Comparison of ENCODE assay signal across 9 cellular contexts in genomic region chr4:2746891-2747695, GRCh38. TPM values are rescaled to one million over a fixed set of nuclear protein-coding genes. Genes with fewer than 3 reads are reported as not detected.
DNase-seq lines count a peak whose midpoint lies in the region; ATAC-seq and TF ChIP-seq lines count a peak whose summit lies in the region.
"Had no signal": no experiment of that assay in that cellular context is flagged by ENCODE, and none has a peak within 500 bp of the region (broad histone marks: within the 10 kb centered on the region; RNA-seq: fewer than 3 reads in every experiment).

No MANE protein-coding gene starts in this region.

- H3K36me3 Mint-ChIP-seq in CD14-positive monocyte, result peaks cover 60 to 83% of the 10 kb centered on the region in 2 donors
- peaks cover 43% of the 10 kb centered on the region for H3K36me3 Mint-ChIP-seq in activated naive CD8-positive, alpha-beta T cell treated with anti-CD3 and anti-CD28 coated beads, Interleukin-2, amount 50 U/mL, for 24 hours (ENCODE audit: low read depth)

- H3K4me3 ChIP-seq in HEK293 (ENCODE audit: low read depth, low read length) (no peak overlapping the region), muscle layer of duodenum (ENCODE audit: low read depth in 1 of 2, low read length in 2 of 2) (no peak overlapping the region)

- H3K27ac ChIP-seq in HEK293 (ENCODE audit: extremely low read depth, low read depth, low read length), result no peak overlapping the region
- peak overlapping the region; percentile 20 for H3K27ac ChIP-seq in muscle layer of duodenum (ENCODE audit: low read length)

- peaks cover 9% of the 10 kb centered on the region for H3K4me1 Mint-ChIP-seq in CD14-positive monocyte
- H3K4me1 Mint-ChIP-seq in activated naive CD8-positive, alpha-beta T cell treated with anti-CD3 and anti-CD28 coated beads, Interleukin-2, amount 50 U/mL, for 24 hours, result peaks cover 61% of the 10 kb centered on the region
- H3K4me1 Mint-ChIP-seq: H9 had no signal

- peaks cover 0 to 58% of the 10 kb centered on the region in 2 experiments; a peak in 2 of 3 replicates for H3K36me3 ChIP-seq in HEK293 (ENCODE audit: control insufficient read depth in 2 of 2, insufficient read depth in 1 of 2, low read length in 2 of 2)
- peaks cover 44 to 57% of the 10 kb centered on the region in 2 donors for H3K36me3 ChIP-seq in muscle layer of duodenum (ENCODE audit: control insufficient read depth in 1 of 2, insufficient read depth in 2 of 2, low read length in 2 of 2)

- no peaks in the 10 kb centered on the region for H3K27me3 ChIP-seq in muscle layer of duodenum (ENCODE audit: low read depth, low read length)

- no peak for DNase-seq in CD14-positive monocyte (ENCODE audit: low spot score)
- DNase-seq in activated naive CD8-positive, alpha-beta T cell treated with anti-CD3 and anti-CD28 coated beads, Interleukin-2, amount 50 U/mL, for 24 hours, result no peak
- no peak for DNase-seq in DMS79 treated with DMSO at 0.1 percent for 48 hours (lab: John Stamatoyannopoulos, UW)
- DNase-seq in NCI-H1092 treated with DMSO at 0.1 percent for 48 hours (lab: John Stamatoyannopoulos, UW), result no peak
- no peak for DNase-seq in NCI-H82 treated with DMSO at 0.1 percent for 48 hours (lab: John Stamatoyannopoulos, UW; ENCODE audit: unreplicated experiment)
- DNase-seq in HuH-7.5 (ENCODE audit: low spot score), result no peak
- DNase-seq: H9 had no signal

- ATAC-seq in activated naive CD8-positive, alpha-beta T cell treated with anti-CD3 and anti-CD28 coated beads, Interleukin-2, amount 50 U/mL, for 24 hours, result no peak

- CTCF ChIA-PET in HEK293 (lab: Yijun Ruan, JAX), result no interaction called here

- no peak overlapping the region for H3K4me3 Mint-ChIP-seq in CD14-positive monocyte
- peak overlapping the region; percentile 55 for H3K4me3 Mint-ChIP-seq in activated naive CD8-positive, alpha-beta T cell treated with anti-CD3 and anti-CD28 coated beads, Interleukin-2, amount 50 U/mL, for 24 hours
- H3K4me3 Mint-ChIP-seq: H9 had no signal

- peak overlapping the region; percentile 78 to 94 (median 91) for H3K27ac Mint-ChIP-seq in CD14-positive monocyte
- peak overlapping the region; percentile 90 for H3K27ac Mint-ChIP-seq in activated naive CD8-positive, alpha-beta T cell treated with anti-CD3 and anti-CD28 coated beads, Interleukin-2, amount 50 U/mL, for 24 hours

- H3K4me1 ChIP-seq in HEK293 (ENCODE audit: control insufficient read depth, insufficient read depth, low read length) (no peaks in the 10 kb centered on the region), muscle layer of duodenum (ENCODE audit: control insufficient read depth in 1 of 2, insufficient read depth in 2 of 2, low read length in 2 of 2) (peaks cover 7 to 10% of the 10 kb centered on the region in 2 donors)

- H3K9me3 ChIP-seq in HEK293 (ENCODE audit: control insufficient read depth, insufficient read depth, low read depth, low read length), result no peaks in the 10 kb centered on the region
- no peaks in the 10 kb centered on the region for H3K9me3 ChIP-seq in muscle layer of duodenum (ENCODE audit: control insufficient read depth in 1 of 2, low read length in 2 of 2)

- POLR2A ChIA-PET in HEK293 (lab: Yijun Ruan, JAX), result no interaction called here

- no peaks in the 10 kb centered on the region for H3K27me3 Mint-ChIP-seq in CD14-positive monocyte (ENCODE audit: low read depth in 3 of 3)
- H3K27me3 Mint-ChIP-seq in activated naive CD8-positive, alpha-beta T cell treated with anti-CD3 and anti-CD28 coated beads, Interleukin-2, amount 50 U/mL, for 24 hours, result no peaks in the 10 kb centered on the region

- no peaks in the 10 kb centered on the region for H3K9me3 Mint-ChIP-seq in CD14-positive monocyte
- no peaks in the 10 kb centered on the region for H3K9me3 Mint-ChIP-seq in activated naive CD8-positive, alpha-beta T cell treated with anti-CD3 and anti-CD28 coated beads, Interleukin-2, amount 50 U/mL, for 24 hours
- H3K9me3 Mint-ChIP-seq: H9 had no signal

- TF ChIP-seq CTCF in CD14-positive monocyte (IDR thresholded peaks at IDR 0.05) (no peak), HEK293 (tag by site-specific recombination; IDR thresholded peaks at IDR 0.05) (no peak)

- intact Hi-C loops in CD14-positive monocyte (cut with micrococcal nuclease), result no loop called here

TF ChIP-seq in HEK293, 187 proteins besides CTCF, POLR2A, EP300 and RAD21:
- peak; percentile 24; the same call in 1 of the 2 replicates for TF ChIP-seq GLIS1 (tag by site-specific recombination; IDR thresholded peaks at IDR 0.05)
- TF ChIP-seq ZNF37A (tag by site-specific recombination; IDR thresholded peaks at IDR 0.05), result no peak

RNA-seq across cellular contexts. Expression of gene TNIP2, which starts 9.0 kb away (rescaled TPM):
- 10 to 100 TPM; 27.6 to 28.2 TPM for polyA plus RNA-seq in CD14-positive monocyte

RNA-seq across cellular contexts. Expression of gene SH3BP2, which starts 45.8 kb away (rescaled TPM):
- 10 to 100 TPM; 19.1 to 26.9 TPM for polyA plus RNA-seq in CD14-positive monocyte
